Comparison of ENCODE assay signal across 8 cellular contexts in genomic region chr3:44685128-44685800, GRCh38. TPM values are rescaled to one million over a fixed set of nuclear protein-coding genes. Genes with fewer than 3 reads are reported as not detected.
DNase-seq lines count a peak whose midpoint lies in the region; ATAC-seq and TF ChIP-seq lines count a peak whose summit lies in the region.

No MANE protein-coding gene starts in this region.

- H3K4me3 Mint-ChIP-seq in CD14-positive monocyte, result peak overlapping the region; percentile 76 to 88
- H3K4me3 Mint-ChIP-seq in activated B cell treated with CpG ODN at 0.5 μM for 24 hours, result peak overlapping the region; percentile 96
- H3K4me3 Mint-ChIP-seq in chondrocyte (ENCODE audit: unreplicated experiment), result peak overlapping the region; percentile 89

- peaks cover 7 to 27% (median 15%) of the 10 kb centered on the region in 3 donors for H3K27me3 Mint-ChIP-seq in CD14-positive monocyte (ENCODE audit: low read depth in 3 of 3)
- H3K27me3 Mint-ChIP-seq in activated B cell treated with CpG ODN at 0.5 μM for 24 hours, result peaks cover 23% of the 10 kb centered on the region
- H3K27me3 Mint-ChIP-seq in chondrocyte (ENCODE audit: low read depth), result peaks cover 4% of the 10 kb centered on the region

- CTCF ChIA-PET in activated B cell treated with CpG ODN at 0.5 μM for 24 hours (lab: Charles Lee), result no interaction called here

- peak; percentile 92 for ATAC-seq in GM19463 (IDR thresholded peaks at IDR 0.05; ENCODE audit: unreplicated experiment)
- ATAC-seq in activated B cell treated with CpG ODN at 0.5 μM for 24 hours (ENCODE audit: low read depth), result peak; percentile 92
- ATAC-seq in GM21423 (IDR thresholded peaks at IDR 0.05; ENCODE audit: unreplicated experiment), result no peak

- H3K9me3 Mint-ChIP-seq in CD14-positive monocyte, result peaks cover 49 to 81% (median 68%) of the 10 kb centered on the region in 7 donors
- H3K9me3 Mint-ChIP-seq in activated B cell treated with CpG ODN at 0.5 μM for 24 hours, result peaks cover 22% of the 10 kb centered on the region
- H3K9me3 Mint-ChIP-seq in chondrocyte (ENCODE audit: low read depth), result peaks cover 47% of the 10 kb centered on the region

- intact Hi-C loops in CD14-positive monocyte (cut with micrococcal nuclease) (no loop called here), activated B cell treated with CpG ODN at 0.5 μM for 24 hours (cut with micrococcal nuclease) (loop anchor here (1.0 to 2.0 kb wide), 9 partner anchors 27 to 994 kb away; partner anchors contain the start of genes ABHD5, KIAA1143, KIF15 and TCAIM)

- H3K4me1 Mint-ChIP-seq in CD14-positive monocyte (peaks cover 12% of the 10 kb centered on the region), activated B cell treated with CpG ODN at 0.5 μM for 24 hours (peaks cover 19% of the 10 kb centered on the region), chondrocyte (ENCODE audit: low read depth) (peaks cover 14% of the 10 kb centered on the region)

- DNase-seq in CD14-positive monocyte (ENCODE audit: low spot score) (no peak), NCI-H1092 (lab: John Stamatoyannopoulos, UW) (peak; percentile 80), activated B cell treated with CpG ODN at 0.5 μM for 24 hours (peak; percentile 56), chondrocyte (ENCODE audit: low spot score) (peak; percentile 90), islet precursor cell (peak; percentile 83)
- DNase-seq in stimulated activated CD4-positive, alpha-beta T cell treated with anti-CD3 and anti-CD28 coated beads, Interleukin-12 subunit alpha, Interleukin-12 subunit beta, amount 100 ng/mL, for 24 hours (ENCODE audit: low read depth in 2 of 2), result peak; percentile 34 to 35

- TF ChIP-seq CTCF in CD14-positive monocyte (IDR thresholded peaks at IDR 0.05) (no peak), activated B cell treated with CpG ODN at 0.5 μM for 24 hours (IDR thresholded peaks at IDR 0.05) (no peak), chondrocyte (IDR thresholded peaks at IDR 0.05) (no peak)

- peaks cover 12 to 14% of the 10 kb centered on the region in 2 donors for H3K36me3 Mint-ChIP-seq in CD14-positive monocyte
- H3K36me3 Mint-ChIP-seq in activated B cell treated with CpG ODN at 0.5 μM for 24 hours (ENCODE audit: low read depth), result peaks cover 38% of the 10 kb centered on the region
- peaks cover 23% of the 10 kb centered on the region for H3K36me3 Mint-ChIP-seq in chondrocyte (ENCODE audit: low read depth)

- POLR2A ChIA-PET in activated B cell treated with CpG ODN at 0.5 μM for 24 hours (lab: Charles Lee), result interaction anchor here (0.6 to 1.3 kb wide), 5 partner anchors 27 to 291 kb away, joined by 3 to 6 read pairs (median 4); partner anchors contain the start of genes EXOSC7, ZDHHC3, ZNF197 and ZNF35

- H3K27ac Mint-ChIP-seq in CD14-positive monocyte (peak overlapping the region in 1 of 7 donors; percentile 9), activated B cell treated with CpG ODN at 0.5 μM for 24 hours (peak overlapping the region; percentile 76), chondrocyte (ENCODE audit: unreplicated experiment) (peak overlapping the region; percentile 66)

RNA-seq across cellular contexts. Expression of gene ZNF502, which starts 27.2 kb away (rescaled TPM):
- polyA plus RNA-seq in CD14-positive monocyte, result under 1 TPM; 0.20 to 0.28 TPM
- total RNA-seq in activated B cell treated with CpG ODN at 0.5 μM for 24 hours (5.0 and 6.5 TPM in 2 replicates), chondrocyte (not detected in 3 replicates)

RNA-seq across cellular contexts. Expression of gene ZNF35, which starts 36.7 kb away (rescaled TPM):
- polyA plus RNA-seq in CD14-positive monocyte, result 1 to 10 TPM; 2.5 TPM
- total RNA-seq in activated B cell treated with CpG ODN at 0.5 μM for 24 hours (13.9 and 17.5 TPM in 2 replicates), chondrocyte (10.5 to 15.3 TPM (median 14.8 TPM) in 3 replicates)

RNA-seq across cellular contexts. Expression of gene ZNF501, which starts 44.2 kb away (rescaled TPM):
- under 1 TPM; 0.08 to 0.59 TPM for polyA plus RNA-seq in CD14-positive monocyte
- 6.2 and 6.5 TPM in 2 replicates for total RNA-seq in activated B cell treated with CpG ODN at 0.5 μM for 24 hours
- 1.7 to 4.1 TPM (median 1.8 TPM) in 3 replicates for total RNA-seq in chondrocyte
